Comparison of ENCODE assay signal across 8 cellular contexts in the genomic region with DNA sequence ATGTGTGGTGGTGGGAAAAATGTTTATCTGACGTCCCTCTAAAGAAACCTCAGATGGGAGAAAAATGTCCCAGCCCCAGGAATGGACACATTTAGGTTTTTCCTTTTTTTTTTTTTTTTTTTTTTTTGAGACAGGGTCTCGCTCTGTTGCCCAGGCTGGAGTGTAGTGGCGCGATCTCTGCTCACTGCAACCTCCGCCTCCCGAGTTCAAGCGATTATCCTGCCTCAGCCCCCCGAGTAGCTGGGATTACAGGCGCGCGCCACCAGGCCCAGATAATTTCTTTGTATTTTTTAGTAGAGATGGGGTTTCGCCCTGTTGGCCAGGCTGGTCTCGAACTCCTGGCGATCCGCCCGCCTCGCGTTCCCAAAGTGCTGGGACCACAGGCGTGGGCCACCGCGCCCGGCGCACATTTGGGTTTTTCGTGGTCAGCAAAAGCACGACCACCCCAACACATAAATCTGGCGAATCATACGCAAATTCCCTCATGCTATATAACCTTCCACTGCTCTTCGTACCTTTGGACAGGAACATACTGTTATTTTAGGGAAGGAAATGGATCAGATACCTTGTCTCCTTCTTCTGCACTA. TPM values are rescaled to one million over a fixed set of nuclear protein-coding genes. Genes with fewer than 3 reads are reported as not detected.
A peak's percentile ranks its signal among the peaks of the same experiment; 100 is the strongest.
DNase-seq lines count a peak whose midpoint lies in the region; ATAC-seq and TF ChIP-seq lines count a peak whose summit lies in the region.
"Not testable (repeated sequence)": the region's sequence is repeated elsewhere in the genome, so short reads cannot be mapped to it uniquely, and the experiment has no call there.

No MANE protein-coding gene starts in this region.

- intact Hi-C loops in heart left ventricle (cut with DNase I): not testable (repeated sequence)

- not testable (repeated sequence) for H3K27me3 Mint-ChIP-seq in CD4-positive, CD25-positive, alpha-beta regulatory T cell; nephron (ENCODE audit: low read depth)

- peaks cover 20 to 50% (median 33%) of the 10 kb centered on the region in 4 donors for H3K4me1 Mint-ChIP-seq in CD4-positive, CD25-positive, alpha-beta regulatory T cell
- peaks cover 16% of the 10 kb centered on the region for H3K4me1 Mint-ChIP-seq in nephron

- peaks cover 18% of the 10 kb centered on the region for H3K36me3 Mint-ChIP-seq in CD4-positive, CD25-positive, alpha-beta regulatory T cell
- H3K36me3 Mint-ChIP-seq in nephron (ENCODE audit: low read depth): peaks cover 21% of the 10 kb centered on the region

- H3K9ac ChIP-seq in GM23248 (peak overlapping the region; percentile 88), Karpas-422 (ENCODE audit: low read length) (peak overlapping the region; percentile 81)

- not testable (repeated sequence) for H3K27me3 ChIP-seq in CD4-positive, CD25-positive, alpha-beta regulatory T cell (ENCODE audit: control insufficient read depth, insufficient read depth, low read length); GM23248 (replicated peaks; ENCODE audit: insufficient read depth); Karpas-422 (ENCODE audit: low read length); brain microvascular endothelial cell (replicated peaks); heart left ventricle

- H3K4me3 Mint-ChIP-seq in CD4-positive, CD25-positive, alpha-beta regulatory T cell: peak overlapping the region; percentile 95 to 100 (median 98)
- H3K4me3 Mint-ChIP-seq in nephron: peak overlapping the region; percentile 98 to 100 (median 99)

- H4K20me1 ChIP-seq in GM23248 (ENCODE audit: insufficient read depth); Karpas-422 (ENCODE audit: insufficient read depth, low read depth, low read length): not testable (repeated sequence)

- H3K9me3 ChIP-seq in CD4-positive, CD25-positive, alpha-beta regulatory T cell (ENCODE audit: control insufficient read depth in 2 of 2, low read length in 2 of 2); GM23248 (ENCODE audit: low read depth); Karpas-422 (ENCODE audit: low read length); heart left ventricle: not testable (repeated sequence)

- peaks cover 16% of the 10 kb centered on the region for H3K4me1 ChIP-seq in CD4-positive, CD25-positive, alpha-beta regulatory T cell (ENCODE audit: control insufficient read depth, insufficient read depth, low read length, poor library complexity, severe bottlenecking)
- H3K4me1 ChIP-seq in GM23248 (ENCODE audit: insufficient read depth) (peaks cover 19% of the 10 kb centered on the region), Karpas-422 (ENCODE audit: low read length) (peaks cover 33% of the 10 kb centered on the region), heart left ventricle (peaks cover 0 to 36% (median 22%) of the 10 kb centered on the region in 12 donors)

- DNase-seq in CD4-positive, CD25-positive, alpha-beta regulatory T cell: not testable (repeated sequence)
- DNase-seq in GM23248: peak; percentile 47
- DNase-seq in Karpas-422: peak; percentile 61
- DNase-seq in brain microvascular endothelial cell: peak; percentile 11
- DNase-seq in heart left ventricle: peak in 2 of 5 donors; percentile 22 to 33
- peak; percentile 58 for DNase-seq in stimulated activated CD8-positive, alpha-beta memory T cell treated with anti-CD3 and anti-CD28 coated beads, Interleukin-4, amount 100 ng/mL, for 48 hours

- peak overlapping the region; percentile 95 to 98 (median 98) for H3K27ac Mint-ChIP-seq in CD4-positive, CD25-positive, alpha-beta regulatory T cell
- H3K27ac Mint-ChIP-seq in nephron: peak overlapping the region; percentile 94 to 99 (median 99)

- TF ChIP-seq POLR2A in heart left ventricle (IDR thresholded peaks at IDR 0.05): not testable (repeated sequence)

- peak overlapping the region; percentile 85 for H3K4me2 ChIP-seq in GM23248 (ENCODE audit: unreplicated experiment)
- peak overlapping the region; percentile 93 for H3K4me2 ChIP-seq in Karpas-422 (ENCODE audit: low read depth, low read length, poor library complexity, severe bottlenecking)

- 2 to 3% methylated on average over 23 to 28 of the region's 28 CpGs for WGBS in GM23248 (ENCODE audit: low coverage in 1 of 2, low lambda C conversion rate in 2 of 2, missing lambda C conversion rate in 2 of 2), 2 experiments
- 6 to 9% (median 7%) methylated on average over 28 of the region's 28 CpGs for WGBS in heart left ventricle, 4 donors

- peak overlapping the region; percentile 70 for H3K27ac ChIP-seq in CD4-positive, CD25-positive, alpha-beta regulatory T cell (ENCODE audit: insufficient read depth, low read length, poor library complexity, severe bottlenecking)
- H3K27ac ChIP-seq in GM23248 (peak overlapping the region; percentile 67), Karpas-422 (ENCODE audit: low read length) (peak overlapping the region; percentile 46; the same call in 1 of the 2 replicates), brain microvascular endothelial cell (peak overlapping the region; percentile 28), heart left ventricle (peak overlapping the region in 11 of 12 donors; percentile 29 to 84 (median 77))

- in situ Hi-C loops in GM23248 (cut with MboI); brain microvascular endothelial cell (cut with HindIII; ENCODE audit: low pct_ligation_motif_present, low sequenced_read_pairs): not testable (repeated sequence)

- peak overlapping the region; percentile 98 for H3K4me3 ChIP-seq in CD4-positive, CD25-positive, alpha-beta regulatory T cell (ENCODE audit: low read depth, low read length)
- H3K4me3 ChIP-seq in GM23248: peak overlapping the region; percentile 99
- H3K4me3 ChIP-seq in Karpas-422 (ENCODE audit: low read length): peak overlapping the region; percentile 79
- peak overlapping the region; percentile 69 for H3K4me3 ChIP-seq in brain microvascular endothelial cell (ENCODE audit: low read depth, low read length)
- H3K4me3 ChIP-seq in heart left ventricle: peak overlapping the region; percentile 64 to 95 (median 84)

- peaks cover 68% of the 10 kb centered on the region for H3K79me2 ChIP-seq in GM23248 (ENCODE audit: insufficient read depth)
- H3K79me2 ChIP-seq in Karpas-422 (ENCODE audit: low read length): peaks cover 97% of the 10 kb centered on the region

- H3F3A ChIP-seq in GM23248 (ENCODE audit: insufficient read depth): not testable (repeated sequence)

- H3K9me2 ChIP-seq in GM23248 (ENCODE audit: insufficient read depth); Karpas-422 (replicated peaks; ENCODE audit: insufficient read depth, low read length): not testable (repeated sequence)

- ATAC-seq in CD4-positive, CD25-positive, alpha-beta regulatory T cell (ENCODE audit: low read depth in 2 of 2): peak in 1 of 2 donors; percentile 1
- peak; percentile 1 for ATAC-seq in activated CD4-positive, CD25-positive, alpha-beta regulatory T cell treated with anti-CD3 and anti-CD28 coated beads, Interleukin-2, amount 50 U/mL, for 24 hours
- ATAC-seq in heart left ventricle: peak in 3 of 4 donors; percentile 2 to 3 (median 3)

- not testable (repeated sequence) for H3K36me3 ChIP-seq in CD4-positive, CD25-positive, alpha-beta regulatory T cell (ENCODE audit: control insufficient read depth, insufficient read depth, low read length); GM23248 (ENCODE audit: low read depth); brain microvascular endothelial cell (replicated peaks)
- H3K36me3 ChIP-seq in Karpas-422 (ENCODE audit: insufficient read depth, low read length): peaks cover 36% of the 10 kb centered on the region
- H3K36me3 ChIP-seq in heart left ventricle: peaks cover 0 to 35% (median 24%) of the 10 kb centered on the region in 9 donors

- H3K9me3 Mint-ChIP-seq in CD4-positive, CD25-positive, alpha-beta regulatory T cell; nephron: not testable (repeated sequence)

- peak overlapping the region; percentile 94 for H2AFZ ChIP-seq in GM23248
- H2AFZ ChIP-seq in Karpas-422 (ENCODE audit: low read length): not testable (repeated sequence)

- TF ChIP-seq CTCF in brain microvascular endothelial cell (IDR thresholded peaks at IDR 0.05; ENCODE audit: low read depth, low read length, missing control alignments); heart left ventricle (IDR thresholded peaks at IDR 0.05); nephron (IDR thresholded peaks at IDR 0.05; ENCODE audit: unreplicated experiment in 3 of 3): not testable (repeated sequence)

RNA-seq across cellular contexts. Expression of a gene that starts 0.5 kb away (rescaled TPM):
- 36.2 TPM for total RNA-seq in CD4-positive, CD25-positive, alpha-beta regulatory T cell
- 10 to 100 TPM; 39.0 to 53.1 (median 43.4) TPM for polyA plus RNA-seq in CD4-positive, CD25-positive, alpha-beta regulatory T cell
- 53.4 and 58.5 TPM in 2 replicates for total RNA-seq in GM23248 (2014; rRNA removed; shearing (Covaris generic))
- 35.2 and 36.4 TPM in 2 replicates for polyA plus RNA-seq in GM23248 (2016; fragmentation: Nextera tagmentation; extraction: Ambion mirVana)
- total RNA-seq in Karpas-422 (2014; rRNA removed; shearing (Covaris generic); ENCODE audit: low replicate concordance): 87.4 and 120 TPM in 2 replicates
- 10 to 100 TPM; 58.3 to 94.1 (median 74.4) TPM for total RNA-seq in heart left ventricle
- 10 to 100 TPM; 31.9 to 63.6 TPM for polyA plus RNA-seq in heart left ventricle

RNA-seq across cellular contexts. Expression of a gene that starts 0.6 kb away (rescaled TPM):
- 3.4 TPM for total RNA-seq in CD4-positive, CD25-positive, alpha-beta regulatory T cell
- 1 to 10 TPM; 5.4 to 6.5 (median 5.9) TPM for polyA plus RNA-seq in CD4-positive, CD25-positive, alpha-beta regulatory T cell
- 15.5 and 17.1 TPM in 2 replicates for total RNA-seq in GM23248 (2014; rRNA removed; shearing (Covaris generic))
- polyA plus RNA-seq in GM23248 (2016; fragmentation: Nextera tagmentation; extraction: Ambion mirVana): 11.1 and 14.0 TPM in 2 replicates
- total RNA-seq in Karpas-422 (2014; rRNA removed; shearing (Covaris generic); ENCODE audit: low replicate concordance): 9.2 and 24.9 TPM in 2 replicates
- total RNA-seq in heart left ventricle: 10 to 100 TPM in 8 of 9 donors, 1 to 10 TPM in 1; 7.3 to 21.5 (median 16.1) TPM
- polyA plus RNA-seq in heart left ventricle: 1 to 10 TPM; 5.3 to 6.7 TPM
